Comparison of ENCODE assay signal across 20 cellular contexts in the genomic region with DNA sequence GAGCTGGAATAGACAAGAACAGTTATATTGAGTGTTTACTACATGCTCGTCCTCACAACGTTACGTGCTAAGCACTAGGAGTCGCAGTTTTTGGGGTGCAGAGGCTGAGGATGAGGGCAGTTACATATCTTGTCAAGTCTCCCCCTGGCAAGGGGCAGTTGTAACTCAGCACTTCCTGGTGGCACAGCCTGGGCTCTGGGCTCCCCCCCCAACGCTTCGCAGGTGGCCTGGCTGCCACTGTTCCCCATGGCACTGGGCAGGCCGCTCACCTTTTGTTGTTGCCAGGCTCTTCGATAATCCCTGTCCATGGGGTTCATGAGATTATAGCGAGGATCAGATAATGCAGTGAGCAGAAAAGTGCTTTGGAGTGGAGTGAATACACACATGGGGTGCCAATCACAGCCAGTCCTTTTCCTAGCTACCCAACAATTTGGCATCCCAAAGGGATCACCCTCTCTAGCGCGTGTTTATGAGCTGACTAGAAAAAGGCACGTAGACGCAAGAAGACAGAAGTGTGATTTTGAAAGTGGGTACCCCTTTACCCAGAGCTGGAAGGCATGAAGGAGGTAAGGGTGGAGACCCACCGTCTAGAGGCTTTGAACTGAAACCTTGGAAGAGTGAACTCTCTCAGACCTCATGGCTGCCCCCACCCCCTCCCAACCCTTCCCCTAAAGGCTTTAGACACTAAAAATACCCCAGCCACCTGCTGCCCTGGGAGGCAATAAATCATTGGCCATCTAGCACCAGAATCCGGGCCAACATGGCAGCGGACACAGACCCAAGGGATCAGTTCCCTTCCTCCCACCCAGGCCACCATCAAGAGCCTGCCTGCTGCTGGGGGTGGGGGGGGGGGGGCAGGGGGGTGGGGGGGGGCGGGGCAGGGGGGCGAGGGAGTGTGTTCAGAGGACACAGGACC. TPM values are rescaled to one million over a fixed set of nuclear protein-coding genes. Genes with fewer than 3 reads are reported as not detected.
DNase-seq lines count a peak whose midpoint lies in the region; ATAC-seq and TF ChIP-seq lines count a peak whose summit lies in the region.
"Had no signal": no experiment of that assay in that cellular context is flagged by ENCODE, and none has a peak within 500 bp of the region (broad histone marks: within the 10 kb centered on the region; RNA-seq: fewer than 3 reads in every experiment).

No MANE protein-coding gene starts in this region.

- H2AK5ac ChIP-seq in IMR-90 (ENCODE audit: low read depth, low read length): peak overlapping the region; percentile 23; the same call in 1 of the 2 replicates

- peak; percentile 34 for DNase-seq in DMS 273 (lab: John Stamatoyannopoulos, UW; ENCODE audit: unreplicated experiment)
- DNase-seq in DMS 273 treated with DMSO at 0.1 percent for 48 hours (lab: John Stamatoyannopoulos, UW): no peak
- DNase-seq in IMR-90: no peak
- peak; percentile 26 to 49 for DNase-seq in SJCRH30
- peak; percentile 74 to 92 for DNase-seq in psoas muscle
- no peak for DNase-seq in GM19240 (ENCODE audit: insufficient read length, low spot score)
- no peak for DNase-seq in ovary
- DNase-seq: activated B cell treated with CpG ODN at 0.5 μM for 24 hours; activated CD4-positive, alpha-beta T cell treated with anti-CD3 and anti-CD28 coated beads, Interleukin-2, amount 50 U/mL, for 1 hour; activated effector memory CD4-positive, alpha-beta T cell treated with Interleukin-2 at 50 U/mL for 16 hours; activated T-cell treated with anti-CD3 and anti-CD28 coated beads, Interleukin-2, amount 50 U/mL, for 1 hour; NCI-H2029 treated with DMSO at 0.1 percent for 48 hours had no signal

- H3K56ac ChIP-seq in IMR-90 (ENCODE audit: extremely low read depth, insufficient read depth, low read length): no peak overlapping the region

- BruUV-seq in IMR-90 (replicated peaks; lab: Mats Ljungman, UMichigan): no TSS peak

- CTCF ChIA-PET in IMR-90 (lab: Yijun Ruan, JAX): no interaction called here

- H3K36me3 ChIP-seq in IMR-90 (ENCODE audit: control insufficient read depth, insufficient read depth, low read length): no peaks in the 10 kb centered on the region
- no peaks in the 10 kb centered on the region for H3K36me3 ChIP-seq in SJCRH30
- no peaks in the 10 kb centered on the region for H3K36me3 ChIP-seq in psoas muscle (ENCODE audit: insufficient read depth in 1 of 2, low read depth in 1 of 2)
- H3K36me3 ChIP-seq in ovary: no peaks in the 10 kb centered on the region
- H3K36me3 ChIP-seq: breast epithelium, SJSA1 had no signal

- no peak overlapping the region for H3K4me2 ChIP-seq in IMR-90 (ENCODE audit: low read depth, low read length)
- H3K4me2 ChIP-seq: hepatocyte had no signal

- peaks cover 4% of the 10 kb centered on the region; the same call in 1 of the 2 replicates for H4K20me1 ChIP-seq in IMR-90 (ENCODE audit: insufficient read depth, low read length)

- WGBS in IMR-90 (ENCODE audit: extremely low coverage in 2 of 2, insufficient read length in 1 of 2), 2 experiments: 89% methylated on average over 6 of the region's 18 CpGs; no CpG with 5 or more reads in 1 of the 2 experiments
- 19 to 31% (median 27%) methylated on average over 15 to 18 of the region's 18 CpGs for WGBS in psoas muscle, 3 donors
- WGBS in ovary, 3 donors: 61 to 68% (median 64%) methylated on average over 16 to 18 of the region's 18 CpGs

- dilution Hi-C loops in IMR-90 (cut with HindIII; ENCODE audit: low sequenced_read_pairs, unreplicated experiment): no loop called here

- no peak for TF ChIP-seq EP300 in ovary (IDR thresholded peaks at IDR 0.05)

- no peak for TF ChIP-seq RAD21 in IMR-90 (IDR thresholded peaks at IDR 0.05; ENCODE audit: low read length)

- intact Hi-C loops in IMR-90 (cut with micrococcal nuclease) (no loop called here), psoas muscle (cut with DNase I) (loop anchor here (2.0 to 10.0 kb wide), 6 partner anchors 40 to 473 kb away; a partner anchor contains a TSS), ovary (cut with DNase I) (loop anchor here in 2 of 4 donors (5.0 to 10.0 kb wide), 2 partner anchors 193 to 195 kb away; no protein-coding TSS in a partner anchor)

- H3K4ac ChIP-seq in IMR-90 (ENCODE audit: low read depth, low read length): no peak overlapping the region

- H3K4me3 ChIP-seq in IMR-90 (ENCODE audit: insufficient read depth, low read depth, low read length) (no peak overlapping the region), SJCRH30 (no peak overlapping the region), psoas muscle (peak overlapping the region; percentile 51), ovary (no peak overlapping the region)
- H3K4me3 ChIP-seq: breast epithelium, hepatocyte, lung, SJSA1, testis had no signal

- in situ Hi-C loops in IMR-90 (cut with MboI; ENCODE audit: low sequenced_read_pairs): loop anchor here (25.0 kb wide), 2 partner anchors 1260 to 1410 kb away; a partner anchor contains a TSS

- H3K27ac ChIP-seq in IMR-90 (ENCODE audit: insufficient read depth, low read length) (no peak overlapping the region), SJCRH30 (no peak overlapping the region), psoas muscle (peak overlapping the region; percentile 97), ovary (no peak overlapping the region)
- H3K27ac ChIP-seq: 22Rv1, breast epithelium, hepatocyte, SJSA1, testis had no signal

- peaks cover 22% of the 10 kb centered on the region for H3K9me1 ChIP-seq in IMR-90 (ENCODE audit: insufficient read depth, low read length)

- no peak overlapping the region for H4K5ac ChIP-seq in IMR-90 (ENCODE audit: low read depth, low read length)

- H3K4me1 ChIP-seq in IMR-90 (ENCODE audit: control insufficient read depth, insufficient read depth, low read length) (peaks cover 15% of the 10 kb centered on the region), SJCRH30 (peaks cover 6% of the 10 kb centered on the region), psoas muscle (peaks cover 65% of the 10 kb centered on the region), ovary (ENCODE audit: insufficient read depth) (peaks cover 1% of the 10 kb centered on the region)
- H3K4me1 ChIP-seq: breast epithelium, testis had no signal

- no peak for ATAC-seq in IMR-90 (ENCODE audit: low read depth)
- ATAC-seq in psoas muscle: peak; percentile 76 to 82 (median 78)
- no peak for ATAC-seq in HG03439 (IDR thresholded peaks at IDR 0.05; ENCODE audit: unreplicated experiment)

- TF ChIP-seq POLR2A in IMR-90 (IDR thresholded peaks at IDR 0.05; ENCODE audit: low read depth, low read length) (no peak), ovary (IDR thresholded peaks at IDR 0.05) (no peak)

- no peak overlapping the region for H3K14ac ChIP-seq in IMR-90 (replicated peaks; ENCODE audit: low read depth, low read length)

- H4K91ac ChIP-seq in IMR-90 (ENCODE audit: insufficient read depth, low read depth, low read length): no peak overlapping the region; the same call in 1 of the 2 replicates

- H3K9me3 ChIP-seq in IMR-90 (ENCODE audit: control insufficient read depth, insufficient read depth, low read length) (no peaks in the 10 kb centered on the region), SJCRH30 (replicated peaks) (no peaks in the 10 kb centered on the region), psoas muscle (no peaks in the 10 kb centered on the region), ovary (no peaks in the 10 kb centered on the region)
- H3K9me3 ChIP-seq: breast epithelium, SJSA1, testis had no signal

- POLR2A ChIA-PET in IMR-90 (lab: Charles Lee; ENCODE audit: unreplicated experiment): no interaction called here

- no peak overlapping the region for H2AK9ac ChIP-seq in IMR-90 (replicated peaks; ENCODE audit: low read depth, low read length, poor library complexity)

- H4K8ac ChIP-seq in IMR-90 (ENCODE audit: low read depth in 2 of 2, low read length in 2 of 2): no peak overlapping the region

- no peak overlapping the region for H2BK20ac ChIP-seq in IMR-90 (ENCODE audit: low read depth, low read length)

- no peak overlapping the region for H2BK15ac ChIP-seq in IMR-90 (ENCODE audit: low read depth, low read length)

- no peak overlapping the region for H3K23ac ChIP-seq in IMR-90 (ENCODE audit: low read depth, low read length)

- H3K27me3 ChIP-seq in IMR-90 (ENCODE audit: control insufficient read depth, insufficient read depth, low read length) (no peaks in the 10 kb centered on the region), SJCRH30 (no peaks in the 10 kb centered on the region), psoas muscle (ENCODE audit: insufficient read depth in 3 of 3, low read length in 2 of 3) (no peaks in the 10 kb centered on the region), ovary (no peaks in the 10 kb centered on the region)
- H3K27me3 ChIP-seq: breast epithelium, hepatocyte, SJSA1, testis had no signal

- H2AFZ ChIP-seq in IMR-90 (replicated peaks; ENCODE audit: low read length, poor library complexity): no peak overlapping the region
- H2AFZ ChIP-seq: hepatocyte had no signal

- TF ChIP-seq CTCF in IMR-90 (conservative IDR thresholded peaks at IDR 0.05; ENCODE audit: low read depth, low read length) (no peak), psoas muscle (IDR thresholded peaks at IDR 0.05) (no peak), ovary (IDR thresholded peaks at IDR 0.05) (no peak)

- no peak overlapping the region for H2BK5ac ChIP-seq in IMR-90 (ENCODE audit: low read depth, low read length, poor library complexity, severe bottlenecking)

- no peak overlapping the region for H3K18ac ChIP-seq in IMR-90 (ENCODE audit: low read depth, low read length)

- H3K79me1 ChIP-seq in IMR-90 (ENCODE audit: low read depth in 1 of 2, low read length in 2 of 2): no peaks in the 10 kb centered on the region

- no peak overlapping the region; the same call in 1 of the 2 replicates for H2BK120ac ChIP-seq in IMR-90 (ENCODE audit: low read depth, low read length)

- H3K9ac ChIP-seq in IMR-90 (ENCODE audit: low read depth, low read length): no peak overlapping the region

TF ChIP-seq in IMR-90, 13 proteins besides CTCF, POLR2A, EP300 and RAD21 (continues in another document):
- TF ChIP-seq MAFK (IDR thresholded peaks at IDR 0.05; ENCODE audit: low read depth, low read length): no peak

RNA-seq across cellular contexts. Expression of a gene that starts 23.7 kb away (rescaled TPM):
- total RNA-seq in IMR-90 (2012; rRNA removed) (not detected in 2 replicates), psoas muscle (under 1 TPM; 0.09 to 0.71 (median 0.19) TPM), ovary (under 1 TPM; 0.15 to 0.80 (median 0.24) TPM)
- polyA plus RNA-seq in IMR-90 (2012; rRNA removed) (not detected in 2 replicates), psoas muscle (under 1 TPM; 0.09 to 0.14 (median 0.10) TPM), ovary (under 1 TPM; 0.28 to 0.93 TPM)
- not detected in 2 replicates for polyA plus RNA-seq in IMR-90 (2012; cell fraction: cytosol; rRNA removed)
- not detected in 2 replicates for polyA plus RNA-seq in IMR-90 (2012; cell fraction: nucleus; rRNA removed; ENCODE audit: low replicate concordance)
- 0.08 TPM in 1 of 2 replicates, not detected in the other for total RNA-seq in SJCRH30 (2014; rRNA removed; shearing (Covaris generic))
- total RNA-seq: osteoblast had no signal
- polyA plus RNA-seq: hepatocyte had no signal

RNA-seq across cellular contexts. Expression of a gene that starts 39.3 kb away (rescaled TPM):
- 57.9 and 78.6 TPM in 2 replicates for total RNA-seq in IMR-90 (2012; rRNA removed)
- 65.3 and 71.1 TPM in 2 replicates for polyA plus RNA-seq in IMR-90 (2012; rRNA removed)
- 69.8 and 135 TPM in 2 replicates for polyA plus RNA-seq in IMR-90 (2012; cell fraction: cytosol; rRNA removed)
- 30.9 and 44.7 TPM in 2 replicates for polyA plus RNA-seq in IMR-90 (2012; cell fraction: nucleus; rRNA removed; ENCODE audit: low replicate concordance)
- total RNA-seq in SJCRH30 (2014; rRNA removed; shearing (Covaris generic)): 56.6 and 62.1 TPM in 2 replicates
- total RNA-seq in psoas muscle: 10 to 100 TPM in 1 of 4 donors, 1 to 10 TPM in 3; 6.2 to 10.6 (median 8.4) TPM
- 1 to 10 TPM; 4.8 to 8.8 (median 7.0) TPM for polyA plus RNA-seq in psoas muscle
- 100 to 1,000 TPM in 1 of 7 donors, 10 to 100 TPM in 6; 48.7 to 112 (median 60.2) TPM for total RNA-seq in ovary
- polyA plus RNA-seq in ovary: 10 to 100 TPM; 70.0 to 98.6 TPM

Comparison
In these comparisons a context has a peak if more than half of its experiments do, and no peak if none do; other contexts are left out.
1. DNase-seq: peak in DMS 273 (single experiment), SJCRH30 (2 of 2) and psoas muscle (2 of 2); none in DMS 273 treated with DMSO at 0.1 percent for 48 hours (single experiment), IMR-90 (single experiment), GM19240 (single experiment) and ovary (0 of 5).
2. ATAC-seq: peak in psoas muscle (4 of 4); none in IMR-90 (single experiment) and HG03439 (single experiment).